Comparison of ENCODE assay signal across 17 cellular contexts in the genomic region with DNA sequence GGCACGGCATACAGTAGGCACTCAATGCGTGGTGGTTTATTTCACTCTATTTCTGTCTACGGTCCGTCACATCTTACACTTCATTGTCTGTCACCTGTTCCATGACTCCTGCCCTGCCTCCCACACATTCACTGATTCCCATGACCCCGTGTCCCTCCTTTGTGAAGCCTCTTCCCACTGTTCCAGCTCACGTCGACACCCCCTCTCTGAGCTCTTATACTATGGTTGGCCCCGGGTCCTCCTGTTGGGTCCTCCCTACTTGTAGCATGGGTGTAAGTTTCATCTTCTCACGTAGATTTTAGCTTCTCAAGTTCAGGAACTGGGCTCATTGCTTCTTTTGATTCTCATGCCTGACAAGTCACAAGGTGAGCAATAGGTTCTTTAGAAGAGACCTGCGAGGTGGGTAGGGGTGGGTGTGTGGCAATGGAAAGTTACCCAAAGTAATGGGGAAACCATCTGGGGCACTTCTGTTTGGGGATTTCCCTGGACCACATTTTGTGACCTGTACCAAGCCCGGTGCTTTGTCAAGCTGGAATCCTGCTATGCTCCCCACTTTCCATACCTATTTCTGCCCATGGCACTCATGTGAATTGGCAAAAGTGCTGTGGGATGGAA. TPM values are rescaled to one million over a fixed set of nuclear protein-coding genes. Genes with fewer than 3 reads are reported as not detected.
DNase-seq lines count a peak whose midpoint lies in the region; ATAC-seq lines count a peak whose summit lies in the region.
"Had no signal": no experiment of that assay in that cellular context is flagged by ENCODE, and none has a peak within 500 bp of the region (broad histone marks: within the 10 kb centered on the region; RNA-seq: fewer than 3 reads in every experiment).

No MANE protein-coding gene starts in this region.

- H3K27me3 ChIP-seq in CD4-positive, alpha-beta memory T cell (ENCODE audit: insufficient read depth, low read length): no peaks in the 10 kb centered on the region

- no peak for ATAC-seq in Right ventricle myocardium inferior
- ATAC-seq: foreskin keratinocyte had no signal

- peak in 2 of 5 donors; percentile 33 to 62 for DNase-seq in CD4-positive, alpha-beta memory T cell
- DNase-seq in stimulated activated CD4-positive, alpha-beta T cell treated with anti-CD3 and anti-CD28 coated beads, Interleukin-2, amount 100 ng/mL, for 24 hours: peak; percentile 56 to 65
- DNase-seq in mesenteric fat pad (ENCODE audit: low spot score) (no peak), NCI-H1436 (lab: John Stamatoyannopoulos, UW) (no peak), cerebellar cortex (ENCODE audit: low spot score) (no peak), Right ventricle myocardium inferior (ENCODE audit: missing footprints) (no peak)
- DNase-seq: cerebellar nuclear complex, foreskin keratinocyte, NCI-H2081 treated with DMSO at 0.1 percent for 48 hours, NCI-H82 had no signal

- peak overlapping the region in 6 of 7 donors; percentile 36 to 89 (median 71) for H3K27ac Mint-ChIP-seq in CD4-positive, alpha-beta memory T cell
- H3K27ac Mint-ChIP-seq in IgD-negative memory B cell: peak overlapping the region; percentile 39 to 73 (median 67)
- H3K27ac Mint-ChIP-seq in activated naive CD4-positive, alpha-beta T cell treated with anti-CD3 and anti-CD28 coated beads, Interleukin-2, amount 50 U/mL, for 24 hours: peak overlapping the region; percentile 91
- H3K27ac Mint-ChIP-seq: nephron had no signal

- POLR2A ChIA-PET in CD4-positive, alpha-beta memory T cell (lab: Charles Lee; ENCODE audit: partially characterized antibody): interaction anchor here (0.9 to 2.4 kb wide), 8 partner anchors 8 to 27 kb away, joined by 3 to 12 read pairs (median 4); a partner anchor contains a TSS

- H3K9me3 Mint-ChIP-seq in CD4-positive, alpha-beta memory T cell: no peaks in the 10 kb centered on the region
- H3K9me3 Mint-ChIP-seq in IgD-negative memory B cell: no peaks in the 10 kb centered on the region
- no peaks in the 10 kb centered on the region for H3K9me3 Mint-ChIP-seq in activated naive CD4-positive, alpha-beta T cell treated with anti-CD3 and anti-CD28 coated beads, Interleukin-2, amount 50 U/mL, for 24 hours
- H3K9me3 Mint-ChIP-seq: nephron had no signal

- no peak overlapping the region for H3K4me3 ChIP-seq in CD4-positive, alpha-beta memory T cell (ENCODE audit: low read length in 2 of 2)

- peaks cover 55% of the 10 kb centered on the region for H3K4me1 ChIP-seq in CD4-positive, alpha-beta memory T cell (ENCODE audit: insufficient read depth, low read length)
- H3K4me1 ChIP-seq: foreskin keratinocyte had no signal

- H3K36me3 ChIP-seq in CD4-positive, alpha-beta memory T cell (ENCODE audit: insufficient read depth, low read length): no peaks in the 10 kb centered on the region

- intact Hi-C loops in CD4-positive, alpha-beta memory T cell (cut with micrococcal nuclease): no loop called here
- intact Hi-C loops in Right ventricle myocardium inferior (cut with DNase I): no loop called here

- no peaks in the 10 kb centered on the region for H3K9me3 ChIP-seq in CD4-positive, alpha-beta memory T cell (ENCODE audit: control insufficient read depth in 1 of 2, low read length in 2 of 2)

- H3K27ac ChIP-seq in CD4-positive, alpha-beta memory T cell (ENCODE audit: low read depth, low read length): no peak overlapping the region
- H3K27ac ChIP-seq: foreskin keratinocyte had no signal

- H3K4me3 Mint-ChIP-seq in CD4-positive, alpha-beta memory T cell: peak overlapping the region in 5 of 8 donors; percentile 6 to 65 (median 45)
- H3K4me3 Mint-ChIP-seq in IgD-negative memory B cell: peak overlapping the region in 2 of 4 donors; percentile 44 to 65
- peak overlapping the region; percentile 70 for H3K4me3 Mint-ChIP-seq in activated naive CD4-positive, alpha-beta T cell treated with anti-CD3 and anti-CD28 coated beads, Interleukin-2, amount 50 U/mL, for 24 hours
- H3K4me3 Mint-ChIP-seq: nephron had no signal

- H3K27me3 Mint-ChIP-seq in CD4-positive, alpha-beta memory T cell: peaks cover 0 to 2% of the 10 kb centered on the region in 2 donors
- H3K27me3 Mint-ChIP-seq in IgD-negative memory B cell: peaks cover 12% of the 10 kb centered on the region
- H3K27me3 Mint-ChIP-seq in activated naive CD4-positive, alpha-beta T cell treated with anti-CD3 and anti-CD28 coated beads, Interleukin-2, amount 50 U/mL, for 24 hours: no peaks in the 10 kb centered on the region

- H3K4me1 Mint-ChIP-seq in CD4-positive, alpha-beta memory T cell: peaks cover 33 to 91% (median 53%) of the 10 kb centered on the region in 4 donors
- H3K4me1 Mint-ChIP-seq in IgD-negative memory B cell: peaks cover 23 to 52% (median 34%) of the 10 kb centered on the region in 3 donors
- peaks cover 63% of the 10 kb centered on the region for H3K4me1 Mint-ChIP-seq in activated naive CD4-positive, alpha-beta T cell treated with anti-CD3 and anti-CD28 coated beads, Interleukin-2, amount 50 U/mL, for 24 hours
- H3K4me1 Mint-ChIP-seq: nephron had no signal

- CTCF ChIA-PET in CD4-positive, alpha-beta memory T cell (lab: Charles Lee; ENCODE audit: partially characterized antibody): interaction anchor here (0.9 to 2.4 kb wide), 7 partner anchors 9 to 115 kb away, joined by 3 to 7 read pairs (median 4); no protein-coding TSS in a partner anchor

- no peaks in the 10 kb centered on the region for H3K36me3 Mint-ChIP-seq in CD4-positive, alpha-beta memory T cell
- peaks cover 2% of the 10 kb centered on the region for H3K36me3 Mint-ChIP-seq in IgD-negative memory B cell
- H3K36me3 Mint-ChIP-seq in activated naive CD4-positive, alpha-beta T cell treated with anti-CD3 and anti-CD28 coated beads, Interleukin-2, amount 50 U/mL, for 24 hours: peaks cover 2% of the 10 kb centered on the region

RNA-seq across cellular contexts. Expression of a gene that starts 22.1 kb away (rescaled TPM):
- under 1 TPM; 0.28 to 0.32 TPM for total RNA-seq in CD4-positive, alpha-beta memory T cell
- polyA plus RNA-seq in CD4-positive, alpha-beta memory T cell: under 1 TPM; 0.11 to 0.34 TPM
- polyA plus RNA-seq in IgD-negative memory B cell: 0.56 TPM
- 23.0 TPM for total RNA-seq in mesenteric fat pad
- 0.54 TPM for total RNA-seq in Right ventricle myocardium inferior
- total RNA-seq: foreskin keratinocyte, H4 had no signal
- polyA plus RNA-seq: BJ, foreskin keratinocyte had no signal

RNA-seq across cellular contexts. Expression of a gene that starts 23.8 kb away (rescaled TPM):
- total RNA-seq in CD4-positive, alpha-beta memory T cell: not detected
- polyA plus RNA-seq in CD4-positive, alpha-beta memory T cell: not detected
- polyA plus RNA-seq in IgD-negative memory B cell: not detected
- total RNA-seq in mesenteric fat pad (not detected), Right ventricle myocardium inferior (not detected)
- total RNA-seq: foreskin keratinocyte, H4, lower leg skin, subcutaneous adipose tissue had no signal
- polyA plus RNA-seq: BJ, foreskin keratinocyte had no signal

Comparison
In these comparisons a context has a peak if more than half of its experiments do, and no peak if none do; other contexts are left out.
1. DNase-seq: peak in stimulated activated CD4-positive, alpha-beta T cell treated with anti-CD3 and anti-CD28 coated beads, Interleukin-2, amount 100 ng/mL, for 24 hours (2 of 2); none in mesenteric fat pad (single experiment), NCI-H1436 (single experiment), cerebellar cortex (single experiment) and Right ventricle myocardium inferior (single experiment).
2. RNA of a gene that starts 22.1 kb away (total RNA-seq): 23.0 TPM in mesenteric fat pad (single experiment); 0.54 TPM in Right ventricle myocardium inferior (single experiment) and 0.28 to 0.32 TPM in CD4-positive, alpha-beta memory T cell; every median in the first group is over 10 times any median in the second.
3. Peak in every context shown above with its lines, with median percentiles within 50 percentile points of each other: H3K27ac Mint-ChIP-seq.